ENCODE assay signal across 30 cellular contexts in genomic region chr9:14746655-14747054, GRCh38. TPM values are rescaled to one million over a fixed set of nuclear protein-coding genes. Genes with fewer than 3 reads are reported as not detected.
"Had no signal": no experiment of that assay in that cellular context is flagged by ENCODE, and none has a peak within 500 bp of the region (broad histone marks: within the 10 kb centered on the region; RNA-seq: fewer than 3 reads in every experiment).

No MANE protein-coding gene starts in this region.

- H3K79me2 ChIP-seq: hepatocyte had no signal

- H3K4me1 Mint-ChIP-seq: activated B cell treated with CpG ODN at 0.5 μM for 24 hours, immature natural killer cell had no signal

- H3K27me3 Mint-ChIP-seq: dendritic cell treated with granulocyte-macrophage colony-stimulating factor and Interleukin-4, amounts not matched to agents 40 ng/mL and 50 ng/mL, for 4 days had no signal

- H3K27ac ChIP-seq: hepatocyte, left lung, neutrophil, ovary, prostate gland, right atrium auricular region, thyroid gland had no signal

- DNase-seq: activated B cell treated with CpG ODN at 0.5 μM for 24 hours; activated CD4-positive, alpha-beta memory T cell treated with anti-CD3 and anti-CD28 coated beads for 36 hours; activated CD4-positive, alpha-beta T cell treated with anti-CD3 and anti-CD28 coated beads for 4 hours; activated effector memory CD4-positive, alpha-beta T cell treated with anti-CD3 and anti-CD28 coated beads, Interleukin-2, amount 50 U/mL, for 16 hours; activated naive CD4-positive, alpha-beta T cell treated with anti-CD3 and anti-CD28 coated beads, Interleukin-2, amount 10 ng/mL, durations not matched to agents 7 days and 5 days; amygdala; effector memory CD4-positive, alpha-beta T cell; foreskin fibroblast; glutamatergic neuron; immature natural killer cell; kidney glomerular epithelial cell; ovary; stimulated activated CD4-positive, alpha-beta T cell treated with anti-CD3 and anti-CD28 coated beads, Interleukin-1b, Interleukin-23, amount 100 ng/mL, for 48 hours; substantia nigra; T1000; thyroid gland had no signal

- H3K4me3 ChIP-seq: hepatocyte, left lung, ovary, prostate gland, right atrium auricular region, thyroid gland had no signal

- H3K36me3 ChIP-seq: left lung, neutrophil, ovary, prostate gland, right atrium auricular region, thyroid gland had no signal

- H3K4me3 Mint-ChIP-seq: activated B cell treated with CpG ODN at 0.5 μM for 24 hours; activated CD4-positive, alpha-beta memory T cell treated with anti-CD3 and anti-CD28 coated beads for 36 hours; activated naive CD4-positive, alpha-beta T cell treated with anti-CD3 and anti-CD28 coated beads, Interleukin-2, amount 10 ng/mL, durations not matched to agents 7 days and 5 days; dendritic cell treated with granulocyte-macrophage colony-stimulating factor and Interleukin-4, amounts not matched to agents 40 ng/mL and 50 ng/mL, for 4 days; immature natural killer cell; nephron; stimulated activated naive CD8-positive, alpha-beta T cell treated with anti-CD3 and anti-CD28 coated beads, Interleukin-15, Interleukin-2, amounts not matched to agents 100 ng/mL and 50 ng/mL, for 24 hours had no signal

- H3K9me3 Mint-ChIP-seq: activated B cell treated with CpG ODN at 0.5 μM for 24 hours; activated naive CD4-positive, alpha-beta T cell treated with anti-CD3 and anti-CD28 coated beads, Interleukin-2, amount 10 ng/mL, durations not matched to agents 7 days and 5 days; dendritic cell treated with granulocyte-macrophage colony-stimulating factor and Interleukin-4, amounts not matched to agents 40 ng/mL and 50 ng/mL, for 4 days; nephron had no signal

- H3K4me1 ChIP-seq: left lung, prostate gland, right atrium auricular region, thyroid gland had no signal

- H3K27ac Mint-ChIP-seq: activated B cell treated with CpG ODN at 0.5 μM for 24 hours; activated CD4-positive, alpha-beta memory T cell treated with anti-CD3 and anti-CD28 coated beads for 36 hours; activated naive CD4-positive, alpha-beta T cell treated with anti-CD3 and anti-CD28 coated beads, Interleukin-2, amount 10 ng/mL, durations not matched to agents 7 days and 5 days; dendritic cell treated with granulocyte-macrophage colony-stimulating factor and Interleukin-4, amounts not matched to agents 40 ng/mL and 50 ng/mL, for 4 days; immature natural killer cell; nephron; stimulated activated naive CD8-positive, alpha-beta T cell treated with anti-CD3 and anti-CD28 coated beads, Interleukin-15, Interleukin-2, amounts not matched to agents 100 ng/mL and 50 ng/mL, for 24 hours had no signal

- H3K4me2 ChIP-seq: hepatocyte had no signal

- H3K36me3 Mint-ChIP-seq: activated CD4-positive, alpha-beta memory T cell treated with anti-CD3 and anti-CD28 coated beads for 36 hours; activated naive CD4-positive, alpha-beta T cell treated with anti-CD3 and anti-CD28 coated beads, Interleukin-2, amount 10 ng/mL, durations not matched to agents 7 days and 5 days; immature natural killer cell had no signal

- H3K27me3 ChIP-seq: hepatocyte, left lung, neutrophil, ovary, right atrium auricular region, thyroid gland had no signal

RNA-seq across cellular contexts. Expression of gene CER1, which starts 24.1 kb away (rescaled TPM):
- total RNA-seq: activated B cell treated with CpG ODN at 0.5 μM for 24 hours; activated CD4-positive, alpha-beta memory T cell treated with anti-CD3 and anti-CD28 coated beads for 36 hours; cardiac septum; epithelial cell of proximal tubule; left lung; mononuclear cell; myocyte; ovary; prostate gland; right atrium auricular region; T-helper 1 cell treated with Interleukin-12 subunit alpha and Interleukin-12 subunit beta and Interleukin-4 antibody, amounts not matched to agents 30 ng/mL and 1 ng/mL, for 36 hours; thyroid gland; ureter had no signal
- polyA plus RNA-seq: hepatocyte, immature natural killer cell, ovary had no signal
